Comparison of ENCODE assay signal across 16 cellular contexts in genomic region chr5:115453391-115454095, GRCh38.
DNase-seq lines count a peak whose midpoint lies in the region; ATAC-seq and TF ChIP-seq lines count a peak whose summit lies in the region.
"Had no signal": no experiment of that assay in that cellular context is flagged by ENCODE, and none has a peak within 500 bp of the region (broad histone marks: within the 10 kb centered on the region; RNA-seq: fewer than 3 reads in every experiment).

No MANE protein-coding gene starts in this region.

- H3K9ac ChIP-seq in mucosa of rectum (ENCODE audit: low read depth in 1 of 2, low read length in 2 of 2) (peak overlapping the region in 1 of 2 donors; percentile 60), neural progenitor cell (no peak overlapping the region)

- H3K4me1 ChIP-seq in GM23338 (ENCODE audit: insufficient read depth) (peaks cover 11% of the 10 kb centered on the region), body of pancreas (peaks cover 79% of the 10 kb centered on the region), mucosa of rectum (ENCODE audit: control insufficient read depth in 2 of 2, insufficient read depth in 2 of 2, low read length in 2 of 2) (peaks cover 49 to 64% of the 10 kb centered on the region in 2 donors), stomach (peaks cover 21 to 79% (median 53%) of the 10 kb centered on the region in 4 donors), neural progenitor cell (peaks cover 45% of the 10 kb centered on the region)
- H3K4me1 ChIP-seq: BE2C had no signal

- H3K27me3 ChIP-seq in GM23338 (ENCODE audit: insufficient read depth) (no peaks in the 10 kb centered on the region), body of pancreas (no peaks in the 10 kb centered on the region), mucosa of rectum (ENCODE audit: control insufficient read depth in 2 of 2, insufficient read depth in 2 of 2, low read length in 2 of 2) (no peaks in the 10 kb centered on the region), stomach (no peaks in the 10 kb centered on the region), neural progenitor cell (no peaks in the 10 kb centered on the region)
- H3K27me3 ChIP-seq: BE2C had no signal

- H3K4me3 ChIP-seq in GM23338 (no peak overlapping the region), body of pancreas (no peak overlapping the region), mucosa of rectum (ENCODE audit: low read length in 2 of 2) (no peak overlapping the region), stomach (no peak overlapping the region), neural progenitor cell (no peak overlapping the region)

- TF ChIP-seq POLR2A in body of pancreas (IDR thresholded peaks at IDR 0.05) (peak in 1 of 3 donors; percentile 25), stomach (IDR thresholded peaks at IDR 0.05) (no peak)

- H3K9me2 ChIP-seq in GM23338 (ENCODE audit: insufficient read depth): peaks cover 5% of the 10 kb centered on the region; the same call in 1 of the 2 replicates

- H3K4me1 Mint-ChIP-seq in GM23338 (peaks cover 5% of the 10 kb centered on the region), neural progenitor cell (peaks cover 21% of the 10 kb centered on the region)
- H3K4me1 Mint-ChIP-seq: CD4-positive, alpha-beta memory T cell; IgD-negative memory B cell had no signal

- H3K79me2 ChIP-seq in GM23338 (replicated peaks; ENCODE audit: insufficient read depth): no peaks in the 10 kb centered on the region
- H3K79me2 ChIP-seq in neural progenitor cell (ENCODE audit: low read depth): no peaks in the 10 kb centered on the region

- intact Hi-C loops in body of pancreas (cut with DNase I) (no loop called here), stomach (cut with DNase I; ENCODE audit: low total_unique reads) (no loop called here)

- H3K9me3 Mint-ChIP-seq in GM23338 (no peaks in the 10 kb centered on the region), neural progenitor cell (no peaks in the 10 kb centered on the region)
- no peaks in the 10 kb centered on the region for H3K9me3 Mint-ChIP-seq in activated naive CD4-positive, alpha-beta T cell treated with anti-CD3 and anti-CD28 coated beads, Interleukin-2, amount 50 U/mL, for 72 hours
- H3K9me3 Mint-ChIP-seq: CD4-positive, alpha-beta memory T cell; IgD-negative memory B cell had no signal

- 35 to 58% methylated on average over 2 of the region's 2 CpGs for WGBS in body of pancreas, 2 donors
- 26 to 77% (median 39%) methylated on average over 2 of the region's 2 CpGs for WGBS in stomach, 5 donors

- H3K4me2 ChIP-seq in GM23338 (no peak overlapping the region), neural progenitor cell (no peak overlapping the region)

- no peak for TF ChIP-seq EP300 in stomach (IDR thresholded peaks at IDR 0.05)

- no peak overlapping the region for H3K27ac Mint-ChIP-seq in GM23338
- H3K27ac Mint-ChIP-seq in neural progenitor cell: no peak overlapping the region
- no peak overlapping the region for H3K27ac Mint-ChIP-seq in activated naive CD4-positive, alpha-beta T cell treated with anti-CD3 and anti-CD28 coated beads, Interleukin-2, amount 50 U/mL, for 72 hours
- H3K27ac Mint-ChIP-seq: IgD-negative memory B cell had no signal

- no peak overlapping the region for H3K27ac ChIP-seq in GM23338 (ENCODE audit: low read depth)
- H3K27ac ChIP-seq in body of pancreas: peak overlapping the region in 3 of 4 donors; percentile 53 to 77 (median 60)
- H3K27ac ChIP-seq in mucosa of rectum (ENCODE audit: low read depth in 2 of 2, low read length in 2 of 2): peak overlapping the region; percentile 83 to 86
- peak overlapping the region; percentile 34 to 68 (median 66) for H3K27ac ChIP-seq in stomach
- no peak overlapping the region for H3K27ac ChIP-seq in neural progenitor cell
- H3K27ac ChIP-seq: C4-2B had no signal

- peaks cover 2% of the 10 kb centered on the region for H3K27me3 Mint-ChIP-seq in GM23338 (ENCODE audit: insufficient read depth, low read depth, poor library complexity)
- H3K27me3 Mint-ChIP-seq in neural progenitor cell (ENCODE audit: insufficient read depth, low read depth): peaks cover 4% of the 10 kb centered on the region

- H3K4me3 Mint-ChIP-seq in GM23338 (no peak overlapping the region), neural progenitor cell (no peak overlapping the region)
- H3K4me3 Mint-ChIP-seq: CD4-positive, alpha-beta memory T cell; IgD-negative memory B cell had no signal

- H3K36me3 ChIP-seq in GM23338 (ENCODE audit: insufficient read depth) (no peaks in the 10 kb centered on the region), body of pancreas (replicated peaks in 1 of 2; ENCODE audit: insufficient read depth in 1 of 2, low read depth in 2 of 2) (no peaks in the 10 kb centered on the region), mucosa of rectum (ENCODE audit: control insufficient read depth in 2 of 2, insufficient read depth in 2 of 2, low read length in 2 of 2) (no peaks in the 10 kb centered on the region), stomach (no peaks in the 10 kb centered on the region), neural progenitor cell (no peaks in the 10 kb centered on the region)
- H3K36me3 ChIP-seq: BE2C had no signal

- H3F3A ChIP-seq in GM23338 (replicated peaks; ENCODE audit: low read depth): no peaks in the 10 kb centered on the region
- peaks cover 28% of the 10 kb centered on the region for H3F3A ChIP-seq in neural progenitor cell (ENCODE audit: low read depth)

- H3K36me3 Mint-ChIP-seq in GM23338 (ENCODE audit: low read depth) (no peaks in the 10 kb centered on the region), neural progenitor cell (no peaks in the 10 kb centered on the region)
- H3K36me3 Mint-ChIP-seq in activated naive CD4-positive, alpha-beta T cell treated with anti-CD3 and anti-CD28 coated beads, Interleukin-2, amount 50 U/mL, for 72 hours: no peaks in the 10 kb centered on the region
- H3K36me3 Mint-ChIP-seq: CD4-positive, alpha-beta memory T cell; IgD-negative memory B cell had no signal

- H3K9me3 ChIP-seq in body of pancreas (no peaks in the 10 kb centered on the region), mucosa of rectum (ENCODE audit: control insufficient read depth in 2 of 2, low read length in 2 of 2) (no peaks in the 10 kb centered on the region), stomach (no peaks in the 10 kb centered on the region), neural progenitor cell (ENCODE audit: low read depth) (no peaks in the 10 kb centered on the region)
- H3K9me3 ChIP-seq: BE2C had no signal

- H4K20me1 ChIP-seq in GM23338 (replicated peaks; ENCODE audit: insufficient read depth): no peaks in the 10 kb centered on the region
- H4K20me1 ChIP-seq in neural progenitor cell (ENCODE audit: low read depth): no peaks in the 10 kb centered on the region

- DNase-seq in GM23338 (ENCODE audit: low spot score) (no peak), body of pancreas (peak; percentile 28 to 75 (median 56)), stomach (peak; percentile 75), NCI-H146 treated with DMSO at 0.1 percent for 48 hours (lab: John Stamatoyannopoulos, UW; ENCODE audit: unreplicated experiment) (no peak), neural progenitor cell (ENCODE audit: low spot score) (no peak)
- no peak for DNase-seq in stimulated activated CD4-positive, alpha-beta T cell treated with anti-CD3 and anti-CD28 coated beads, Interleukin-2, amount 100 ng/mL, for 48 hours
- no peak for DNase-seq in activated naive CD4-positive, alpha-beta T cell treated with anti-CD3 and anti-CD28 coated beads, Interleukin-2, amount 50 U/mL, for 72 hours (ENCODE audit: low spot score in 2 of 2)
- DNase-seq: BE2C; CD4-positive, alpha-beta memory T cell; COR-L47; DND-41; GDM1; HCEC 1CT had no signal

- H2AFZ ChIP-seq in GM23338 (0 out of 2 replicates have a peak overlapping the region, but pooled peaks have one; percentile 7), neural progenitor cell (replicated peaks) (no peak overlapping the region)

- ATAC-seq in GM23338: no peak
- peak; percentile 30 for ATAC-seq in body of pancreas
- ATAC-seq in activated naive CD4-positive, alpha-beta T cell treated with anti-CD3 and anti-CD28 coated beads, Interleukin-2, amount 50 U/mL, for 72 hours: no peak

- TF ChIP-seq CTCF in GM23338 (conservative IDR thresholded peaks at IDR 0.05; ENCODE audit: low read depth in 2 of 2) (no peak), body of pancreas (IDR thresholded peaks at IDR 0.05) (no peak), stomach (IDR thresholded peaks at IDR 0.05) (no peak), neural progenitor cell (IDR thresholded peaks at IDR 0.05) (no peak)

TF ChIP-seq in GM23338, 12 proteins besides CTCF, POLR2A, EP300 and RAD21 (continues in another document):
- TF ChIP-seq CREB1 (CRISPR knock-in tag; IDR thresholded peaks at IDR 0.05; ENCODE audit: low read depth): no peak
- no peak for TF ChIP-seq ZNF114 (CRISPR knock-in tag; IDR thresholded peaks at IDR 0.05)
- no peak for TF ChIP-seq JUNB (IDR thresholded peaks at IDR 0.05; ENCODE audit: unreplicated experiment)

Comparison
In these comparisons a context has a peak if more than half of its experiments do, and no peak if none do; other contexts are left out.
1. DNase-seq: peak in body of pancreas (4 of 4) and stomach (single experiment); none in GM23338 (single experiment), stimulated activated CD4-positive, alpha-beta T cell treated with anti-CD3 and anti-CD28 coated beads, Interleukin-2, amount 100 ng/mL, for 48 hours (0 of 2), NCI-H146 treated with DMSO at 0.1 percent for 48 hours (single experiment), neural progenitor cell (single experiment) and activated naive CD4-positive, alpha-beta T cell treated with anti-CD3 and anti-CD28 coated beads, Interleukin-2, amount 50 U/mL, for 72 hours (0 of 2).
2. H3K27ac ChIP-seq: peak in body of pancreas (3 of 4), mucosa of rectum (2 of 2) and stomach (5 of 5); none in GM23338 (single experiment) and neural progenitor cell (single experiment).